ENCODE assay signal across 20 cellular contexts in the genomic region with DNA sequence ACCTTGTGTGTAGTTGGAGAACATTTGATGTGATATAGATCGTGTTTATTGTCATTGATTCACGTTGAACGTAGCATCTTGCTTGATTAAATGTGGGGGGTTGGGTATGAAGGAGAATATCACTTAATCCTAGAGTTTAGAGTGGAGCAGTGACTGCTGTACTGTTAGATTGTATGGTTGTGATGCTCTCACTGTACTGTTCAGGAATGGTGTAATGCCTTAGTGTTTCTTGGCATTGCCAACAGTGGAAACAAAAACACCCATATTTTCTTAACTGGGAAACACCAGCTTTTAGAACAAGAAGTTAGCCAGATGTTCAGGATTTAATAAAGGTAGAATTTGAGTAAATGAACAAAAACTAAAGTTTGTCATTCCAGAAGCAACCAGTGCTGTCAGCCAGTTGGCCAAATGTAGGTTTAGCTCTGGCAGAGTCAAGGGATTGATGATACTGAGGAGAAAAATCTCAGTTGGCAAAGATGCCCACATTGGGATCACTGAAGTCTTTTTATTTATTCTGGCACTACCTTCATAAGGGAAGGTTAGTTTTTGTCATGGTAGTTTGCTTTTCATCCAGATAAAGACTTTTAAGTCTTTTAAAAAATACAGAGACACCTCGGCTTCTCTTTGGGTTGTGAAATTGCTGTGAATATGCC.
"Had no signal": no experiment of that assay in that cellular context is flagged by ENCODE, and none has a peak within 500 bp of the region (broad histone marks: within the 10 kb centered on the region; RNA-seq: fewer than 3 reads in every experiment).

No MANE protein-coding gene starts in this region.

- DNase-seq: activated CD4-positive, alpha-beta T cell treated with anti-CD3 and anti-CD28 coated beads for 48 hours; activated CD8-positive, alpha-beta T cell treated with anti-CD3 and anti-CD28 coated beads for 36 hours; activated gamma-delta T cell treated with Interleukin-2 at 50 U/mL for 16 hours; aorta; erythroblast; left lung; posterior cingulate gyrus; small intestine; stimulated activated CD4-positive, alpha-beta T cell treated with anti-CD3 and anti-CD28 coated beads, Interleukin-4, amount 100 ng/mL, for 24 hours; stimulated activated naive CD4-positive, alpha-beta T cell; T-helper 2 cell; upper lobe of left lung had no signal

- H2AFZ ChIP-seq: hepatocyte had no signal

- H3K27ac Mint-ChIP-seq: activated CD8-positive, alpha-beta T cell treated with anti-CD3 and anti-CD28 coated beads for 36 hours; activated naive CD8-positive, alpha-beta T cell; memory B cell; natural killer cell treated with Interleukin-12 subunit alpha and Interleukin-12 subunit beta and Interleukin-15 and Interleukin-18, amount 100 ng/mL, for 72 hours had no signal

- H3K27ac ChIP-seq: cardiac muscle cell, hepatocyte, left lung, suprapubic skin, upper lobe of left lung had no signal

- H3K27me3 ChIP-seq: cardiac muscle cell, hepatocyte, left lung, suprapubic skin, upper lobe of left lung had no signal

- H3K27me3 Mint-ChIP-seq: activated CD8-positive, alpha-beta T cell treated with anti-CD3 and anti-CD28 coated beads for 36 hours; activated naive CD8-positive, alpha-beta T cell; memory B cell; natural killer cell treated with Interleukin-12 subunit alpha and Interleukin-12 subunit beta and Interleukin-15 and Interleukin-18, amount 100 ng/mL, for 72 hours had no signal

- H3K9me3 Mint-ChIP-seq: memory B cell; natural killer cell treated with Interleukin-12 subunit alpha and Interleukin-12 subunit beta and Interleukin-15 and Interleukin-18, amount 100 ng/mL, for 72 hours had no signal

- H3K4me3 Mint-ChIP-seq: activated CD8-positive, alpha-beta T cell treated with anti-CD3 and anti-CD28 coated beads for 36 hours; activated naive CD8-positive, alpha-beta T cell; memory B cell; natural killer cell treated with Interleukin-12 subunit alpha and Interleukin-12 subunit beta and Interleukin-15 and Interleukin-18, amount 100 ng/mL, for 72 hours had no signal

- H3K4me2 ChIP-seq: hepatocyte had no signal

- FAIRE-seq: colon, keratinocyte, small intestine had no signal

- H3K9me3 ChIP-seq: left lung, suprapubic skin, upper lobe of left lung had no signal

- H3K4me3 ChIP-seq: cardiac muscle cell, hepatocyte, left lung, suprapubic skin, upper lobe of left lung had no signal

- H3K36me3 ChIP-seq: cardiac muscle cell, suprapubic skin had no signal

- ATAC-seq: activated CD8-positive, alpha-beta T cell treated with anti-CD3 and anti-CD28 coated beads for 36 hours; left lung; natural killer cell treated with Interleukin-12 subunit alpha and Interleukin-12 subunit beta and Interleukin-15 and Interleukin-18, amount 100 ng/mL, for 72 hours had no signal
